Comparison of ENCODE assay signal across 27 cellular contexts in the genomic region with DNA sequence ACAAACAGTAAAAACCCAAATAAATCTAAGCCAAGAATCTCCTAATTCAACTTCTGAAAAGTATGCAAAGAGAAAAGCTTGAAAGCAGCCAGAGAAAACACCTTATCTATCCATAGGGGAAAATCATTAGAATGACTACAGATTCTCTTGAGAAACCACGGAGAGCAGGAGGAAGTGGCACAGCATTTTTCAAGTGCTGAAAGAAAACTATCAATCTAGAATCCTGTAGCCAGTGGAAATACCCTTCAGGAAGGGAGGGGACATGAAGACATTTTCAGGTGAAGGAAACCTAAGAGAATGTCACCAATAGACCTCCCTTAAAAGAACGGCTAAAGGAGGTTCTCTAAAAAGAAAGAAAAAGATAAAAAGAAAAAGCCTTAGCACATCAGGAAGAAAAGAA.
A peak's percentile ranks its signal among the peaks of the same experiment; 100 is the strongest.
DNase-seq lines count a peak whose midpoint lies in the region; ATAC-seq and TF ChIP-seq lines count a peak whose summit lies in the region.
"Had no signal": no experiment of that assay in that cellular context is flagged by ENCODE, and none has a peak within 500 bp of the region (broad histone marks: within the 10 kb centered on the region; RNA-seq: fewer than 3 reads in every experiment).

No MANE protein-coding gene starts in this region.

- H3K4me2 ChIP-seq in HCT116 (ENCODE audit: low read length) = peak overlapping the region; percentile 20
- peak overlapping the region; percentile 50 for H3K4me2 ChIP-seq in osteoblast (ENCODE audit: insufficient read depth, low read length)
- H3K4me2 ChIP-seq: GM23338, SK-N-SH had no signal

- no peak overlapping the region for H3K27ac ChIP-seq in HCT116 (ENCODE audit: low read depth, low read length)
- H3K27ac ChIP-seq in osteoblast (ENCODE audit: low read depth, low read length) = no peak overlapping the region
- H3K27ac ChIP-seq: C4-2B, ovary, thyroid gland, VCaP had no signal

- H3K9me3 ChIP-seq in HCT116 (ENCODE audit: control insufficient read depth in 1 of 2, insufficient read depth in 1 of 2, low read depth in 1 of 2, low read length in 2 of 2) (no peaks in the 10 kb centered on the region), osteoblast (ENCODE audit: low read depth, low read length) (no peaks in the 10 kb centered on the region)
- H3K9me3 ChIP-seq: ovary, SK-N-SH, thyroid gland had no signal

- no peak overlapping the region for H3K9ac ChIP-seq in HCT116 (ENCODE audit: low read length)
- H3K9ac ChIP-seq: SK-N-SH had no signal

- CTCF ChIA-PET in activated naive CD4-positive, alpha-beta T cell treated with anti-CD3 and anti-CD28 coated beads, Interleukin-2, amount 10 ng/mL, durations not matched to agents 7 days and 5 days (lab: Charles Lee) = no interaction called here
- CTCF ChIA-PET in HCT116 (lab: Charles Lee) = interaction anchor here (0.7 kb wide), 1 partner anchor 209 kb away, joined by 3 read pairs; no protein-coding TSS in a partner anchor

- POLR2A ChIA-PET in HCT116 (lab: Charles Lee) = no interaction called here

- H3K4me1 Mint-ChIP-seq in activated naive CD4-positive, alpha-beta T cell treated with anti-CD3 and anti-CD28 coated beads, Interleukin-2, amount 10 ng/mL, durations not matched to agents 7 days and 5 days = peaks cover 11% of the 10 kb centered on the region
- peaks cover 16% of the 10 kb centered on the region for H3K4me1 Mint-ChIP-seq in activated T-helper 17 cell treated with anti-CD3 and anti-CD28 coated beads, Interleukin-2, amount 50 U/mL, for 72 hours
- H3K4me1 Mint-ChIP-seq in progenitor cell of endocrine pancreas (ENCODE audit: low read depth) = no peaks in the 10 kb centered on the region
- H3K4me1 Mint-ChIP-seq: nephron had no signal

- no peak for TF ChIP-seq POLR2A in HCT116 (IDR thresholded peaks at IDR 0.05; ENCODE audit: borderline replicate concordance, extremely low read depth, insufficient read depth, insufficient read length)

- no peak overlapping the region for H3K4me3 ChIP-seq in HCT116 (replicated peaks in 1 of 2; ENCODE audit: low read depth in 1 of 2, low read length in 2 of 2)
- no peak overlapping the region for H3K4me3 ChIP-seq in osteoblast (ENCODE audit: insufficient read depth, low read length)
- H3K4me3 ChIP-seq: GM23338, ovary, thyroid gland had no signal

- DNase-seq in activated naive CD4-positive, alpha-beta T cell treated with anti-CD3 and anti-CD28 coated beads, Interleukin-2, amount 50 U/mL, for 72 hours (ENCODE audit: low spot score in 2 of 2) = no peak
- no peak for DNase-seq in activated naive CD4-positive, alpha-beta T cell treated with anti-CD3 and anti-CD28 coated beads, Interleukin-2, amount 10 ng/mL, durations not matched to agents 7 days and 5 days
- DNase-seq in HCT116 (ENCODE audit: low read depth, low spot score) (no peak), osteoblast (ENCODE audit: insufficient read length, low spot score, missing footprints) (no peak), progenitor cell of endocrine pancreas (ENCODE audit: low spot score, unreplicated experiment) (no peak)
- DNase-seq: activated CD4-positive, alpha-beta T cell treated with anti-CD3 and anti-CD28 coated beads, Interleukin-2, amount 50 U/mL, for 1 hour; activated naive CD4-positive, alpha-beta T cell treated with Interleukin-2 at 50 U/mL for 16 hours; aorta; caudate nucleus; NCI-H1105; NCI-H2029 treated with DMSO at 0.1 percent for 48 hours; NCI-H2227 treated with DMSO at 0.1 percent for 48 hours; ovary; right cardiac atrium; SK-N-SH; stimulated activated CD4-positive, alpha-beta T cell treated with anti-CD3 and anti-CD28 coated beads, Interleukin-4, amount 100 ng/mL, for 1 hour; stimulated activated naive CD4-positive, alpha-beta T cell; thyroid gland had no signal

- no peak for TF ChIP-seq CTCF in HCT116 (IDR thresholded peaks at IDR 0.05 in 2 of 3, conservative IDR thresholded peaks at IDR 0.05 in 1 of 3; ENCODE audit: borderline replicate concordance in 1 of 3, insufficient read depth in 1 of 3, low read depth in 2 of 3, low read length in 2 of 3)
- TF ChIP-seq CTCF in osteoblast (IDR thresholded peaks at IDR 0.05; ENCODE audit: extremely low read depth, low read depth, low read length) = no peak
- no peak for TF ChIP-seq CTCF in progenitor cell of endocrine pancreas (IDR thresholded peaks at IDR 0.05; ENCODE audit: unreplicated experiment)

- H3K27me3 ChIP-seq in HCT116 (ENCODE audit: insufficient read depth, low read length) (no peaks in the 10 kb centered on the region), osteoblast (ENCODE audit: insufficient read depth, low read length) (no peaks in the 10 kb centered on the region)
- H3K27me3 ChIP-seq: ovary, thyroid gland had no signal

- H3K27ac Mint-ChIP-seq in activated naive CD4-positive, alpha-beta T cell treated with anti-CD3 and anti-CD28 coated beads, Interleukin-2, amount 50 U/mL, for 72 hours = peak overlapping the region; percentile 54 to 69
- H3K27ac Mint-ChIP-seq in activated naive CD4-positive, alpha-beta T cell treated with anti-CD3 and anti-CD28 coated beads, Interleukin-2, amount 10 ng/mL, durations not matched to agents 7 days and 5 days = no peak overlapping the region
- peak overlapping the region; percentile 81 for H3K27ac Mint-ChIP-seq in activated T-helper 17 cell treated with anti-CD3 and anti-CD28 coated beads, Interleukin-2, amount 50 U/mL, for 72 hours
- no peak overlapping the region for H3K27ac Mint-ChIP-seq in progenitor cell of endocrine pancreas
- H3K27ac Mint-ChIP-seq: dendritic cell treated with granulocyte-macrophage colony-stimulating factor and Interleukin-4, amounts not matched to agents 40 ng/mL and 50 ng/mL, for 4 days; GM23338; nephron; T-helper 2 cell treated with Interferon-gamma antibody and Interleukin-4, amounts not matched to agents 5 μg/mL and 100 μg/mL, for 36 hours had no signal

- no peaks in the 10 kb centered on the region; a peak in 1 of 4 replicates for H3K36me3 ChIP-seq in HCT116 (ENCODE audit: control insufficient read depth in 1 of 2, insufficient read depth in 2 of 2, low read length in 2 of 2)
- peaks cover 12% of the 10 kb centered on the region for H3K36me3 ChIP-seq in osteoblast (ENCODE audit: insufficient read depth, low read length)
- H3K36me3 ChIP-seq: ovary had no signal

- H2AFZ ChIP-seq in HCT116 (ENCODE audit: low read depth, low read length, poor library complexity, severe bottlenecking) = no peak overlapping the region
- H2AFZ ChIP-seq in osteoblast (ENCODE audit: low read length) = no peak overlapping the region
- H2AFZ ChIP-seq: GM23338 had no signal

- ATAC-seq in activated naive CD4-positive, alpha-beta T cell treated with anti-CD3 and anti-CD28 coated beads, Interleukin-2, amount 50 U/mL, for 72 hours = peak; percentile 16 to 35
- ATAC-seq in HCT116 = no peak; the same call in 1 of the 2 replicates
- ATAC-seq in activated T-helper 17 cell treated with anti-CD3 and anti-CD28 coated beads, Interleukin-2, amount 50 U/mL, for 72 hours (replicated peaks) = peak; percentile 68
- ATAC-seq in HG02970 (IDR thresholded peaks at IDR 0.05; ENCODE audit: low FRiP score, unreplicated experiment) = no peak
- no peak for ATAC-seq in GM18520 (IDR thresholded peaks at IDR 0.05; ENCODE audit: unreplicated experiment)
- ATAC-seq: GM23338, right cardiac atrium had no signal

- BruUV-seq in HCT116 (replicated peaks; lab: Mats Ljungman, UMichigan) = no TSS peak

- H3K4me3 Mint-ChIP-seq in activated naive CD4-positive, alpha-beta T cell treated with anti-CD3 and anti-CD28 coated beads, Interleukin-2, amount 10 ng/mL, durations not matched to agents 7 days and 5 days = no peak overlapping the region
- H3K4me3 Mint-ChIP-seq in activated T-helper 17 cell treated with anti-CD3 and anti-CD28 coated beads, Interleukin-2, amount 50 U/mL, for 72 hours = peak overlapping the region; percentile 68
- H3K4me3 Mint-ChIP-seq in progenitor cell of endocrine pancreas (ENCODE audit: low read depth) = no peak overlapping the region
- H3K4me3 Mint-ChIP-seq: dendritic cell treated with granulocyte-macrophage colony-stimulating factor and Interleukin-4, amounts not matched to agents 40 ng/mL and 50 ng/mL, for 4 days; GM23338; nephron; T-helper 2 cell treated with Interferon-gamma antibody and Interleukin-4, amounts not matched to agents 5 μg/mL and 100 μg/mL, for 36 hours had no signal

- RAD21 ChIA-PET in HCT116 (lab: Charles Lee; ENCODE audit: low non-redundant PET in 1 of 2, low total read pairs in 2 of 2, uncharacterized antibody in 2 of 2, unreplicated experiment in 2 of 2) = interaction anchor here in 1 of 2 experiments (0.7 kb wide), 1 partner anchor 187 kb away, joined by 3 read pairs; no protein-coding TSS in a partner anchor

- no peak for TF ChIP-seq RAD21 in HCT116 (IDR thresholded peaks at IDR 0.05; ENCODE audit: low read depth)

- H3K79me2 ChIP-seq in HCT116 (ENCODE audit: insufficient read depth, low read length) = no peaks in the 10 kb centered on the region
- H3K79me2 ChIP-seq in osteoblast (ENCODE audit: insufficient read depth, low read length) = no peaks in the 10 kb centered on the region

- H3K36me3 Mint-ChIP-seq in activated naive CD4-positive, alpha-beta T cell treated with anti-CD3 and anti-CD28 coated beads, Interleukin-2, amount 50 U/mL, for 72 hours = no peaks in the 10 kb centered on the region
- no peaks in the 10 kb centered on the region for H3K36me3 Mint-ChIP-seq in activated naive CD4-positive, alpha-beta T cell treated with anti-CD3 and anti-CD28 coated beads, Interleukin-2, amount 10 ng/mL, durations not matched to agents 7 days and 5 days
- peaks cover 4% of the 10 kb centered on the region for H3K36me3 Mint-ChIP-seq in activated T-helper 17 cell treated with anti-CD3 and anti-CD28 coated beads, Interleukin-2, amount 50 U/mL, for 72 hours (ENCODE audit: low read depth)
- peaks cover 5% of the 10 kb centered on the region for H3K36me3 Mint-ChIP-seq in progenitor cell of endocrine pancreas (ENCODE audit: insufficient read depth)

- intact Hi-C loops in HCT116 (cut with micrococcal nuclease) = no loop called here

- peaks cover 0 to 7% of the 10 kb centered on the region in 2 experiments; a peak in 1 of 4 replicates for H3K4me1 ChIP-seq in HCT116 (ENCODE audit: control insufficient read depth in 1 of 2, insufficient read depth in 2 of 2, low read length in 2 of 2)
- H3K4me1 ChIP-seq in osteoblast (ENCODE audit: insufficient read depth, low read length) = peaks cover 5% of the 10 kb centered on the region

- no peaks in the 10 kb centered on the region for H3K9me2 ChIP-seq in HCT116 (ENCODE audit: insufficient read depth)
- H3K9me2 ChIP-seq: SK-N-SH had no signal

- no peaks in the 10 kb centered on the region for H4K20me1 ChIP-seq in HCT116 (ENCODE audit: insufficient read depth)
- peaks cover 3% of the 10 kb centered on the region for H4K20me1 ChIP-seq in osteoblast (ENCODE audit: insufficient read depth, low read length)

- peaks cover 0 to 3% of the 10 kb centered on the region in 2 donors for H3K9me3 Mint-ChIP-seq in activated naive CD4-positive, alpha-beta T cell treated with anti-CD3 and anti-CD28 coated beads, Interleukin-2, amount 50 U/mL, for 72 hours
- no peaks in the 10 kb centered on the region for H3K9me3 Mint-ChIP-seq in activated naive CD4-positive, alpha-beta T cell treated with anti-CD3 and anti-CD28 coated beads, Interleukin-2, amount 10 ng/mL, durations not matched to agents 7 days and 5 days
- no peaks in the 10 kb centered on the region for H3K9me3 Mint-ChIP-seq in activated T-helper 17 cell treated with anti-CD3 and anti-CD28 coated beads, Interleukin-2, amount 50 U/mL, for 72 hours
- peaks cover 3% of the 10 kb centered on the region for H3K9me3 Mint-ChIP-seq in progenitor cell of endocrine pancreas (ENCODE audit: low read depth)
- H3K9me3 Mint-ChIP-seq: dendritic cell treated with granulocyte-macrophage colony-stimulating factor and Interleukin-4, amounts not matched to agents 40 ng/mL and 50 ng/mL, for 4 days; nephron; T-helper 2 cell treated with Interferon-gamma antibody and Interleukin-4, amounts not matched to agents 5 μg/mL and 100 μg/mL, for 36 hours had no signal

- peaks cover 16% of the 10 kb centered on the region for H3K27me3 Mint-ChIP-seq in activated naive CD4-positive, alpha-beta T cell treated with anti-CD3 and anti-CD28 coated beads, Interleukin-2, amount 10 ng/mL, durations not matched to agents 7 days and 5 days
- no peaks in the 10 kb centered on the region for H3K27me3 Mint-ChIP-seq in activated T-helper 17 cell treated with anti-CD3 and anti-CD28 coated beads, Interleukin-2, amount 50 U/mL, for 72 hours
- H3K27me3 Mint-ChIP-seq in progenitor cell of endocrine pancreas = no peaks in the 10 kb centered on the region
- H3K27me3 Mint-ChIP-seq: dendritic cell treated with granulocyte-macrophage colony-stimulating factor and Interleukin-4, amounts not matched to agents 40 ng/mL and 50 ng/mL, for 4 days had no signal

Comparison
In these comparisons a context has a peak if more than half of its experiments do, and no peak if none do; other contexts are left out.
1. H3K27ac Mint-ChIP-seq: peak in activated naive CD4-positive, alpha-beta T cell treated with anti-CD3 and anti-CD28 coated beads, Interleukin-2, amount 50 U/mL, for 72 hours (2 of 2) and activated T-helper 17 cell treated with anti-CD3 and anti-CD28 coated beads, Interleukin-2, amount 50 U/mL, for 72 hours (single experiment); none in activated naive CD4-positive, alpha-beta T cell treated with anti-CD3 and anti-CD28 coated beads, Interleukin-2, amount 10 ng/mL, durations not matched to agents 7 days and 5 days (single experiment) and progenitor cell of endocrine pancreas (single experiment).
2. ATAC-seq: peak in activated naive CD4-positive, alpha-beta T cell treated with anti-CD3 and anti-CD28 coated beads, Interleukin-2, amount 50 U/mL, for 72 hours (2 of 2) and activated T-helper 17 cell treated with anti-CD3 and anti-CD28 coated beads, Interleukin-2, amount 50 U/mL, for 72 hours (single experiment); none in HCT116 (single experiment), HG02970 (single experiment) and GM18520 (single experiment).